ENCODE assay signal across 8 cellular contexts in the genomic region with DNA sequence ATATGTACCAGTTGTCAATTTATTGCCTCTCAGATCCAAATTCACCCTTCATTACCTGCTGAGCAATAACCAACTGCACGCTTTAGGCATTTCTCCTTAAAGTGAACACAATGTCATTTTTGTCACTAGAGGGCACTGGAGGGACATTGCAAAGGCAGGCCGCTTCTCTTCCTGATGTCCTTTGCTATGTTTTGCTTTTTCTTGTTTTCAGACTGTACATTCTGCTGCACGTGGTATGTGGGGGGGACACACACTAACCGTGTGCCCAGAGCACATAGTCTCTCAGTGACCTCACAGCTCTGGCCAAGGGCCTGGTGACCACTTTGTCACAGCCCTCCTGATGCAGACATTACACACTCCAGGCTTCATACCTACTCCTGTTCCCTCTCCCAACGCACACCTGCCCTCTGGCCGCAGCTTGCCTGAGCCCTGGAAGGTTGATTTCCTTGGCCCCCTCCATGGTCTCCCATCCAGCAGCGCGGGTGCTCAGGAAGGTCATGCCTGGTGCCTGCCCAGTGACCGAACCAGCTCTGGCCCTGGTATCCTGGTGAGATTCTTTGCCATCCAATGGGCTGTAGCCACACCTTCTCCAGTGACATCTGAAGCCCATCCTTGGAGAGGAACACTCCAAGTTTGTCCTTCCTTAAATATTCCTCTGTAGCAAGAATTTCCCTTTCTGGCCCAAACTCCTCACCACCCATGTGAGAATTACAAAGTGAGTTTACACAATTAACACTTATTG. TPM values are rescaled to one million over a fixed set of nuclear protein-coding genes. Genes with fewer than 3 reads are reported as not detected.
A peak's percentile ranks its signal among the peaks of the same experiment; 100 is the strongest.
DNase-seq lines count a peak whose midpoint lies in the region; ATAC-seq and TF ChIP-seq lines count a peak whose summit lies in the region.

No MANE protein-coding gene starts in this region.

- H3K4me3 Mint-ChIP-seq in CD8-positive, alpha-beta T cell: no peak overlapping the region

- no peaks in the 10 kb centered on the region for H3K9me3 ChIP-seq in testis
- no peaks in the 10 kb centered on the region for H3K9me3 ChIP-seq in CD8-positive, alpha-beta T cell (ENCODE audit: low read length)

- no peaks in the 10 kb centered on the region for H3K4me1 Mint-ChIP-seq in CD8-positive, alpha-beta T cell (ENCODE audit: low read depth)

- no peaks in the 10 kb centered on the region for H3K36me3 ChIP-seq in testis (ENCODE audit: low read depth, missing control alignments)
- H3K36me3 ChIP-seq in CD8-positive, alpha-beta T cell (ENCODE audit: insufficient read depth, low read length): no peaks in the 10 kb centered on the region

- DNase-seq in Caki2 (ENCODE audit: low read depth) (peak; percentile 22), HuH-7.5 (ENCODE audit: low spot score) (peak; percentile 27), RWPE1 (ENCODE audit: low spot score) (no peak), fibroblast of pulmonary artery (ENCODE audit: low read depth) (peak; percentile 50), testis (peak; percentile 20), mucosa of gallbladder (ENCODE audit: low spot score) (no peak)
- DNase-seq in CD8-positive, alpha-beta T cell: no peak
- no peak for DNase-seq in stimulated activated CD4-positive, alpha-beta T cell treated with anti-CD3 and anti-CD28 coated beads, Interleukin-4, amount 100 ng/mL, for 1 hour

- H3K9me3 Mint-ChIP-seq in CD8-positive, alpha-beta T cell: no peaks in the 10 kb centered on the region

- no peak overlapping the region for H3K27ac Mint-ChIP-seq in CD8-positive, alpha-beta T cell

- H3K27ac ChIP-seq in RWPE1 (no peak overlapping the region), testis (no peak overlapping the region)
- no peak overlapping the region for H3K27ac ChIP-seq in CD8-positive, alpha-beta T cell (ENCODE audit: low read depth, low read length)

- 70 to 74% methylated on average over 7 to 9 of the region's 9 CpGs for WGBS in testis, 2 donors

- CTCF ChIA-PET in RWPE1 (lab: Yijun Ruan, JAX): interaction anchor here (0.6 to 4.6 kb wide), 3 partner anchors 124 to 505 kb away, joined by 4 to 33 read pairs (median 5); no protein-coding TSS in a partner anchor
- CTCF ChIA-PET in CD8-positive, alpha-beta T cell (lab: Charles Lee): interaction anchor here (0.8 kb wide), 1 partner anchor 275 kb away, joined by 3 read pairs; no protein-coding TSS in a partner anchor

- H3K36me3 Mint-ChIP-seq in CD8-positive, alpha-beta T cell: no peaks in the 10 kb centered on the region

- peak; percentile 37 for TF ChIP-seq CTCF in RWPE1 (conservative IDR thresholded peaks at IDR 0.05; ENCODE audit: low read depth)
- TF ChIP-seq CTCF in fibroblast of pulmonary artery (IDR thresholded peaks at IDR 0.05; ENCODE audit: low read length, missing control alignments): peak; percentile 48
- peak in 2 of 3 experiments; percentile 35 to 36 for TF ChIP-seq CTCF in testis (IDR thresholded peaks at IDR 0.05)
- no peak for TF ChIP-seq CTCF in CD8-positive, alpha-beta T cell (IDR thresholded peaks at IDR 0.05)

- no peak for TF ChIP-seq POLR2A in testis (IDR thresholded peaks at IDR 0.05)

- no peaks in the 10 kb centered on the region for H3K4me1 ChIP-seq in testis
- H3K4me1 ChIP-seq in CD8-positive, alpha-beta T cell (ENCODE audit: insufficient read depth, low read length): no peaks in the 10 kb centered on the region

- in situ Hi-C loops in Caki2 (cut with HindIII; ENCODE audit: low pct_unique_long_range_greater_than_20kb, low sequenced_read_pairs): no loop called here

- ATAC-seq in CD8-positive, alpha-beta T cell: no peak

- POLR2A ChIA-PET in RWPE1 (lab: Yijun Ruan, JAX; ENCODE audit: low non-redundant PET): no interaction called here
- POLR2A ChIA-PET in CD8-positive, alpha-beta T cell (lab: Charles Lee): no interaction called here

- no peaks in the 10 kb centered on the region for H3K27me3 ChIP-seq in testis
- peaks cover 4% of the 10 kb centered on the region for H3K27me3 ChIP-seq in CD8-positive, alpha-beta T cell (ENCODE audit: insufficient read depth, low read length)

- H3K4me3 ChIP-seq in fibroblast of pulmonary artery (replicated peaks; ENCODE audit: low read depth, low read length) (no peak overlapping the region), testis (no peak overlapping the region)
- H3K4me3 ChIP-seq in CD8-positive, alpha-beta T cell (ENCODE audit: low read depth, low read length): no peak overlapping the region

- intact Hi-C loops in testis (cut with DNase I; ENCODE audit: low total_unique reads): loop anchor here (10.0 kb wide), 1 partner anchor 123 kb away; no protein-coding TSS in a partner anchor
- intact Hi-C loops in CD8-positive, alpha-beta T cell (cut with DNase I, micrococcal nuclease): loop anchor here in 1 of 2 experiments (10.0 kb wide), 2 partner anchors 503 to 723 kb away; a partner anchor contains a TSS

- H3K27me3 Mint-ChIP-seq in CD8-positive, alpha-beta T cell (ENCODE audit: low read depth): peaks cover 29% of the 10 kb centered on the region

RNA-seq across cellular contexts. Expression of a gene that starts 39.9 kb away (rescaled TPM):
- total RNA-seq in Caki2 (2014; rRNA removed; shearing (Covaris generic); ENCODE audit: low replicate concordance): not detected in 2 replicates
- 1 to 10 TPM; 1.7 to 3.7 TPM for total RNA-seq in testis
- polyA plus RNA-seq in testis (ENCODE audit: insufficient read depth, low read depth, low replicate concordance): 2.9 TPM
- not detected for total RNA-seq in mucosa of gallbladder
- total RNA-seq in CD8-positive, alpha-beta T cell: not detected

Comparison
In these comparisons a context has a peak if more than half of its experiments do, and no peak if none do; other contexts are left out.
1. DNase-seq: peak in Caki2 (single experiment), HuH-7.5 (single experiment), fibroblast of pulmonary artery (single experiment) and testis (single experiment); none in RWPE1 (single experiment), mucosa of gallbladder (single experiment), CD8-positive, alpha-beta T cell (0 of 7) and stimulated activated CD4-positive, alpha-beta T cell treated with anti-CD3 and anti-CD28 coated beads, Interleukin-4, amount 100 ng/mL, for 1 hour (single experiment).